In genomic region chr1:178937770-178938169, GRCh38 we compare ENCODE assay signal across 18 cellular contexts.
DNase-seq lines count a peak whose midpoint lies in the region; TF ChIP-seq lines count a peak whose summit lies in the region.
"Had no signal": no experiment of that assay in that cellular context is flagged by ENCODE, and none has a peak within 500 bp of the region (broad histone marks: within the 10 kb centered on the region; RNA-seq: fewer than 3 reads in every experiment).

No MANE protein-coding gene starts in this region.

- no peak overlapping the region for H3K4me3 ChIP-seq in ectodermal cell (ENCODE audit: insufficient read depth, low read depth, low read length)
- no peak overlapping the region for H3K4me3 ChIP-seq in lower leg skin (ENCODE audit: low read depth, poor library complexity, severe bottlenecking)
- no peak overlapping the region for H3K4me3 ChIP-seq in rectal smooth muscle tissue (ENCODE audit: low read length)
- no peak overlapping the region for H3K4me3 ChIP-seq in tibial nerve
- H3K4me3 ChIP-seq: GM12878 had no signal

- peak; percentile 13 to 85 for DNase-seq in lower leg skin (ENCODE audit: low spot score in 2 of 2)
- no peak for DNase-seq in tibial nerve (ENCODE audit: low spot score in 2 of 2)
- DNase-seq in NCI-H748 (lab: John Stamatoyannopoulos, UW; ENCODE audit: unreplicated experiment) = no peak
- DNase-seq in activated T-helper 1 cell treated with anti-CD3 and anti-CD28 coated beads, Interleukin-12 subunit alpha, Interleukin-12 subunit beta, Interleukin-2, Interleukin-4 antibody, amounts not matched to agents 30 ng/mL and 10 ng/mL and 1 ng/mL, durations not matched to agents 14 hours and 24 hours and 36 hours (ENCODE audit: low spot score) = no peak
- no peak for DNase-seq in NCI-H128 (lab: John Stamatoyannopoulos, UW; ENCODE audit: unreplicated experiment)
- DNase-seq: activated CD4-positive, alpha-beta T cell treated with anti-CD3 and anti-CD28 coated beads for 36 hours; CD8-positive, alpha-beta T cell; DMS53; GOT3; immature natural killer cell; natural killer cell; NCI-H1417; NCI-H526 had no signal

- H3K4me1 ChIP-seq in ectodermal cell (ENCODE audit: control insufficient read depth, insufficient read depth, low read length) (peaks cover 10% of the 10 kb centered on the region), rectal smooth muscle tissue (ENCODE audit: control insufficient read depth, insufficient read depth, low read length) (peaks cover 68% of the 10 kb centered on the region), tibial nerve (peaks cover 0 to 89% (median 34%) of the 10 kb centered on the region in 4 donors)

- TF ChIP-seq EP300 in tibial nerve (IDR thresholded peaks at IDR 0.05) = peak in 1 of 2 donors; percentile 15

- H3K36me3 Mint-ChIP-seq in activated T-helper 1 cell treated with anti-CD3 and anti-CD28 coated beads, Interleukin-12 subunit alpha, Interleukin-12 subunit beta, Interleukin-2, Interleukin-4 antibody, amounts not matched to agents 30 ng/mL and 10 ng/mL and 1 ng/mL, durations not matched to agents 14 hours and 24 hours and 36 hours (ENCODE audit: low read depth) = no peaks in the 10 kb centered on the region
- H3K36me3 Mint-ChIP-seq: activated naive CD4-positive, alpha-beta T cell treated with anti-CD3 and anti-CD28 coated beads, Interleukin-2, amount 50 U/mL, for 72 hours; CD8-positive, alpha-beta T cell; immature natural killer cell; natural killer cell had no signal

- H3K4me3 Mint-ChIP-seq in activated T-helper 1 cell treated with anti-CD3 and anti-CD28 coated beads, Interleukin-12 subunit alpha, Interleukin-12 subunit beta, Interleukin-2, Interleukin-4 antibody, amounts not matched to agents 30 ng/mL and 10 ng/mL and 1 ng/mL, durations not matched to agents 14 hours and 24 hours and 36 hours = no peak overlapping the region
- H3K4me3 Mint-ChIP-seq: activated CD4-positive, alpha-beta T cell treated with anti-CD3 and anti-CD28 coated beads for 36 hours; CD8-positive, alpha-beta T cell; immature natural killer cell; natural killer cell had no signal

- H3K27ac ChIP-seq in ectodermal cell (ENCODE audit: insufficient read depth, low read depth, low read length, poor library complexity, severe bottlenecking) = peak overlapping the region; percentile 52
- H3K27ac ChIP-seq in rectal smooth muscle tissue (ENCODE audit: low read depth, low read length) = peak overlapping the region; percentile 98
- H3K27ac ChIP-seq in tibial nerve = peak overlapping the region; percentile 41 to 88 (median 72)
- H3K27ac ChIP-seq: HL-60 had no signal

- H3K27ac Mint-ChIP-seq in activated T-helper 1 cell treated with anti-CD3 and anti-CD28 coated beads, Interleukin-12 subunit alpha, Interleukin-12 subunit beta, Interleukin-2, Interleukin-4 antibody, amounts not matched to agents 30 ng/mL and 10 ng/mL and 1 ng/mL, durations not matched to agents 14 hours and 24 hours and 36 hours = no peak overlapping the region
- H3K27ac Mint-ChIP-seq: CD8-positive, alpha-beta T cell; immature natural killer cell; natural killer cell had no signal

- H3K9me3 ChIP-seq in ectodermal cell (ENCODE audit: control insufficient read depth, low read length) (no peaks in the 10 kb centered on the region), tibial nerve (no peaks in the 10 kb centered on the region)

- no peaks in the 10 kb centered on the region for H3K9me3 Mint-ChIP-seq in activated T-helper 1 cell treated with anti-CD3 and anti-CD28 coated beads, Interleukin-12 subunit alpha, Interleukin-12 subunit beta, Interleukin-2, Interleukin-4 antibody, amounts not matched to agents 30 ng/mL and 10 ng/mL and 1 ng/mL, durations not matched to agents 14 hours and 24 hours and 36 hours
- H3K9me3 Mint-ChIP-seq: activated naive CD4-positive, alpha-beta T cell treated with anti-CD3 and anti-CD28 coated beads, Interleukin-2, amount 50 U/mL, for 72 hours; CD8-positive, alpha-beta T cell; immature natural killer cell; natural killer cell had no signal

- no peak overlapping the region for H3K9ac ChIP-seq in rectal smooth muscle tissue (ENCODE audit: low read length)

- no peaks in the 10 kb centered on the region for H3K27me3 ChIP-seq in ectodermal cell (ENCODE audit: control insufficient read depth, insufficient read depth, low read length, poor library complexity, severe bottlenecking)
- H3K27me3 ChIP-seq in rectal smooth muscle tissue (ENCODE audit: control insufficient read depth, insufficient read depth, low read length) = no peaks in the 10 kb centered on the region
- no peaks in the 10 kb centered on the region for H3K27me3 ChIP-seq in tibial nerve

- H3K36me3 ChIP-seq in ectodermal cell (ENCODE audit: control insufficient read depth, insufficient read depth, low read length) = no peaks in the 10 kb centered on the region
- H3K36me3 ChIP-seq in rectal smooth muscle tissue (ENCODE audit: control insufficient read depth, insufficient read depth, low read length) = no peaks in the 10 kb centered on the region
- H3K36me3 ChIP-seq in tibial nerve = no peaks in the 10 kb centered on the region

- TF ChIP-seq CTCF in lower leg skin (IDR thresholded peaks at IDR 0.05) (no peak), tibial nerve (IDR thresholded peaks at IDR 0.05) (no peak)

- 41 to 47% methylated on average over 7 of the region's 7 CpGs for WGBS in ectodermal cell, 2 experiments
- 49% methylated on average over 7 of the region's 7 CpGs for WGBS in lower leg skin, 2 donors
- WGBS in tibial nerve, 2 donors = 56 to 57% methylated on average over 7 of the region's 7 CpGs

- intact Hi-C loops in lower leg skin (cut with DNase I; ENCODE audit: low total_unique reads) = loop anchor here (10.0 kb wide), 1 partner anchor 653 kb away; no protein-coding TSS in a partner anchor
- intact Hi-C loops in activated T-helper 1 cell treated with anti-CD3 and anti-CD28 coated beads, Interleukin-12 subunit alpha, Interleukin-12 subunit beta, Interleukin-2, Interleukin-4 antibody, amounts not matched to agents 30 ng/mL and 10 ng/mL and 1 ng/mL, durations not matched to agents 14 hours and 24 hours and 36 hours (cut with micrococcal nuclease) = no loop called here

- H3K4me1 Mint-ChIP-seq in activated T-helper 1 cell treated with anti-CD3 and anti-CD28 coated beads, Interleukin-12 subunit alpha, Interleukin-12 subunit beta, Interleukin-2, Interleukin-4 antibody, amounts not matched to agents 30 ng/mL and 10 ng/mL and 1 ng/mL, durations not matched to agents 14 hours and 24 hours and 36 hours (ENCODE audit: low read depth) = peaks cover under 1% of the 10 kb centered on the region
- H3K4me1 Mint-ChIP-seq: immature natural killer cell had no signal

- H3K27me3 Mint-ChIP-seq in activated T-helper 1 cell treated with anti-CD3 and anti-CD28 coated beads, Interleukin-12 subunit alpha, Interleukin-12 subunit beta, Interleukin-2, Interleukin-4 antibody, amounts not matched to agents 30 ng/mL and 10 ng/mL and 1 ng/mL, durations not matched to agents 14 hours and 24 hours and 36 hours (ENCODE audit: insufficient read depth) = peaks cover 7% of the 10 kb centered on the region

- TF ChIP-seq POLR2A in lower leg skin (IDR thresholded peaks at IDR 0.05) (no peak), tibial nerve (IDR thresholded peaks at IDR 0.05) (no peak)

Comparison
In these comparisons a context has a peak if more than half of its experiments do, and no peak if none do; other contexts are left out.
1. DNase-seq: peak in lower leg skin (2 of 2); none in tibial nerve (0 of 2), NCI-H748 (single experiment), activated T-helper 1 cell treated with anti-CD3 and anti-CD28 coated beads, Interleukin-12 subunit alpha, Interleukin-12 subunit beta, Interleukin-2, Interleukin-4 antibody, amounts not matched to agents 30 ng/mL and 10 ng/mL and 1 ng/mL, durations not matched to agents 14 hours and 24 hours and 36 hours (single experiment) and NCI-H128 (single experiment).
2. Peak in every context shown above with its lines, with median percentiles within 50 percentile points of each other: H3K27ac ChIP-seq.